8 cellular contexts compared by ENCODE assay signal in the genomic region with DNA sequence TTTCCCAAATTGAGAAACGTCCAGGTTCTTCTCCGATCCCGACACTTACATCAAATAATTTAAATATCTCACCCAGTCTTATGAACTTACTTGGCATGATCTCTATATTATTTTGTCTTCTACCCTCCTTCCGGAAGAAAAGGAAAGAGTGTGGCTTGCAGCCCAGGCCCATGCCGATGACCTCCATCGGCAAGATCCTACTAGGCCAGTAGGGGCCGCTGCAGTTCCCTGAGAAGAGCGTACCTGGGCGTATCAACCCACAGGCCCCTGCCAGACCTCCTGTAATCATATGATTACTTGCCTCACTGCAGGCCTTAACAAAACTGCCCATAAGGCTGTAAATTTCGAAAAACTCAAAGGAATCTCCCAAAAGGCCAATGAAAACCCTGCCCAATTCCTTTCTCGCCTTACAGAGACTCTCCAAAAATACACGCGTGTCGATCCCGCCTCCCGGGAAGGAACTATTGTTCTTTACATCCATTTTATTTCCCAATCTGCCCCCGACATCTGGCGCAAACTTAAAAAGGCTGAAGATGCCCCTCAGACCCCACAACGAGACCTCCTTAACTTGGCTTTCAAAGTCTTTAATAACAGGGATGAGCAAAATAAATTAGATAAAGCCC.
DNase-seq lines count a peak whose midpoint lies in the region; ATAC-seq and TF ChIP-seq lines count a peak whose summit lies in the region.

No MANE protein-coding gene starts in this region.

- TF ChIP-seq CTCF in LNCAP (IDR thresholded peaks at IDR 0.05) (peak; percentile 92), RWPE2 (IDR thresholded peaks at IDR 0.05; ENCODE audit: poor library complexity, severe bottlenecking) (peak; percentile 98), parathyroid adenoma (IDR thresholded peaks at IDR 0.05) (peak; percentile 56), thyroid gland (IDR thresholded peaks at IDR 0.05) (peak; percentile 46 to 86 (median 80))

- WGBS in thyroid gland, 2 donors = 45 to 47% methylated on average over 19 of the region's 19 CpGs

- H3K27ac ChIP-seq in RWPE2 (ENCODE audit: poor library complexity, severe bottlenecking) = peak overlapping the region; percentile 9
- no peak overlapping the region for H3K27ac ChIP-seq in parathyroid adenoma
- no peak overlapping the region for H3K27ac ChIP-seq in thyroid gland

- no peaks in the 10 kb centered on the region for H3K27me3 ChIP-seq in RWPE2 (ENCODE audit: insufficient read depth, poor library complexity, severe bottlenecking)
- H3K27me3 ChIP-seq in parathyroid adenoma (ENCODE audit: control insufficient read depth, insufficient read depth, low read length) = no peaks in the 10 kb centered on the region
- H3K27me3 ChIP-seq in thyroid gland = no peaks in the 10 kb centered on the region

- no peak for TF ChIP-seq POLR2A in thyroid gland (IDR thresholded peaks at IDR 0.05)

- H3K36me3 ChIP-seq in RWPE2 (ENCODE audit: low read depth) (peaks cover 9% of the 10 kb centered on the region), parathyroid adenoma (ENCODE audit: control insufficient read depth, insufficient read depth, low read length) (no peaks in the 10 kb centered on the region), thyroid gland (peaks cover 0 to 4% of the 10 kb centered on the region in 2 donors)

- H3K4me3 ChIP-seq in RWPE2 (ENCODE audit: severe bottlenecking) (no peak overlapping the region), parathyroid adenoma (ENCODE audit: low read depth, low read length) (no peak overlapping the region), thyroid gland (replicated peaks in 1 of 3) (no peak overlapping the region)

- no peak overlapping the region for H3K9ac ChIP-seq in parathyroid adenoma

- H3K4me1 ChIP-seq in RWPE2 (ENCODE audit: insufficient read depth, poor library complexity, severe bottlenecking) = peaks cover 5% of the 10 kb centered on the region
- peaks cover 7% of the 10 kb centered on the region for H3K4me1 ChIP-seq in parathyroid adenoma
- H3K4me1 ChIP-seq in thyroid gland = peaks cover 3 to 4% of the 10 kb centered on the region in 2 donors

- H3K9me3 ChIP-seq in RWPE2 (ENCODE audit: severe bottlenecking) (no peaks in the 10 kb centered on the region), parathyroid adenoma (ENCODE audit: control insufficient read depth, low read length) (no peaks in the 10 kb centered on the region), thyroid gland (no peaks in the 10 kb centered on the region)

- no peak overlapping the region for H2AFZ ChIP-seq in parathyroid adenoma

- DNase-seq in 8988T (peak; percentile 94), RWPE2 (ENCODE audit: low spot score) (no peak), glomerular endothelial cell (ENCODE audit: extremely low read depth, low read depth, low spot score) (peak; percentile 25), thyroid gland (peak; percentile 86 to 92)
- peak; percentile 79 for DNase-seq in activated naive CD4-positive, alpha-beta T cell treated with Interleukin-2 at 50 U/mL for 16 hours

- intact Hi-C loops in thyroid gland (cut with DNase I) = loop anchor here (2.0 kb wide), 1 partner anchor 79 kb away; no protein-coding TSS in a partner anchor

- H3K79me2 ChIP-seq in parathyroid adenoma = no peaks in the 10 kb centered on the region

- no peak overlapping the region for H3K4me2 ChIP-seq in parathyroid adenoma (ENCODE audit: low read length)

- ATAC-seq in GM18519 (IDR thresholded peaks at IDR 0.05; ENCODE audit: low FRiP score, unreplicated experiment) = peak; percentile 58
- ATAC-seq in RWPE2 (ENCODE audit: low read depth) = peak; percentile 96
